ENCODE assay signal across 13 cellular contexts in genomic region chr6:156783958-156784357, GRCh38. TPM values are rescaled to one million over a fixed set of nuclear protein-coding genes. Genes with fewer than 3 reads are reported as not detected.
DNase-seq lines count a peak whose midpoint lies in the region; ATAC-seq and TF ChIP-seq lines count a peak whose summit lies in the region.
"Had no signal": no experiment of that assay in that cellular context is flagged by ENCODE, and none has a peak within 500 bp of the region (broad histone marks: within the 10 kb centered on the region; RNA-seq: fewer than 3 reads in every experiment).

No MANE protein-coding gene starts in this region.

- H3K27me3 Mint-ChIP-seq in central memory CD8-positive, alpha-beta T cell: no peaks in the 10 kb centered on the region
- no peaks in the 10 kb centered on the region for H3K27me3 Mint-ChIP-seq in nephron (ENCODE audit: low read depth)

- peaks cover 11% of the 10 kb centered on the region for H3K4me1 ChIP-seq in ACC112 (ENCODE audit: control insufficient read depth, insufficient read depth, low read length, unreplicated experiment)

- H3K79me2 ChIP-seq in ACC112 (ENCODE audit: control insufficient read depth, insufficient read depth, low read length, unreplicated experiment): peaks cover 99% of the 10 kb centered on the region

- no peak overlapping the region for H3K27ac ChIP-seq in ACC112 (ENCODE audit: low read depth, low read length)
- H3K27ac ChIP-seq: C4-2B, PC-9 had no signal

- in situ Hi-C loops in GM13977 (cut with MboI; ENCODE audit: low pct_unique_long_range_greater_than_20kb, low sequenced_read_pairs, unreplicated experiment): no loop called here

- no peaks in the 10 kb centered on the region for H3K36me3 ChIP-seq in ACC112 (ENCODE audit: insufficient read depth, low read length)
- no peaks in the 10 kb centered on the region for H3K36me3 ChIP-seq in H7 (replicated peaks; ENCODE audit: control insufficient read depth, insufficient read depth, low read length)

- H3K9me3 Mint-ChIP-seq in central memory CD8-positive, alpha-beta T cell: no peaks in the 10 kb centered on the region
- H3K9me3 Mint-ChIP-seq in nephron: no peaks in the 10 kb centered on the region

- H3K27me3 ChIP-seq in ACC112 (ENCODE audit: insufficient read depth, low read length): no peaks in the 10 kb centered on the region
- no peaks in the 10 kb centered on the region for H3K27me3 ChIP-seq in H7 (ENCODE audit: control insufficient read depth, insufficient read depth, low read length)

- peaks cover 19% of the 10 kb centered on the region for H3K36me3 Mint-ChIP-seq in central memory CD8-positive, alpha-beta T cell (ENCODE audit: insufficient read depth)
- peaks cover 9% of the 10 kb centered on the region for H3K36me3 Mint-ChIP-seq in nephron (ENCODE audit: low read depth)

- no peak overlapping the region for H2AFZ ChIP-seq in ACC112 (ENCODE audit: low read length, unreplicated experiment)
- H2AFZ ChIP-seq: PC-9 had no signal

- DNase-seq in H7: peak; percentile 47
- DNase-seq in central memory CD8-positive, alpha-beta T cell (ENCODE audit: low spot score in 2 of 2): no peak
- DNase-seq in NCI-H1105 (lab: John Stamatoyannopoulos, UW): no peak
- no peak for DNase-seq in T-helper 9 cell
- DNase-seq in H4 (ENCODE audit: low spot score): no peak
- DNase-seq in GM13977 (ENCODE audit: low spot score): no peak
- DNase-seq: activated gamma-delta T cell; NCI-H2029; PC-9; stimulated activated CD4-positive, alpha-beta T cell treated with anti-CD3 and anti-CD28 coated beads, Interleukin-4, amount 100 ng/mL, for 24 hours had no signal

- H3K4me3 ChIP-seq in ACC112 (ENCODE audit: low read depth, low read length): peak overlapping the region; percentile 89; the same call in 1 of the 2 replicates
- H3K4me3 ChIP-seq in H7 (ENCODE audit: insufficient read depth, low read depth, low read length): no peak overlapping the region
- H3K4me3 ChIP-seq: PC-9 had no signal

- H3K4me3 Mint-ChIP-seq in central memory CD8-positive, alpha-beta T cell: peak overlapping the region; percentile 7
- peak overlapping the region in 2 of 3 experiments; percentile 60 to 66 for H3K4me3 Mint-ChIP-seq in nephron

- H3K4me1 Mint-ChIP-seq in central memory CD8-positive, alpha-beta T cell: peaks cover 73% of the 10 kb centered on the region
- peaks cover 63% of the 10 kb centered on the region for H3K4me1 Mint-ChIP-seq in nephron

- no peak for ATAC-seq in central memory CD8-positive, alpha-beta T cell (replicated peaks; ENCODE audit: extremely low read depth, poor library complexity, severe bottlenecking)

- H3K27ac Mint-ChIP-seq in central memory CD8-positive, alpha-beta T cell (ENCODE audit: low read depth): no peak overlapping the region
- no peak overlapping the region for H3K27ac Mint-ChIP-seq in nephron

- no peak for TF ChIP-seq CTCF in nephron (IDR thresholded peaks at IDR 0.05; ENCODE audit: unreplicated experiment in 3 of 3)
- TF ChIP-seq CTCF in GM13977 (IDR thresholded peaks at IDR 0.05; ENCODE audit: extremely low read depth, insufficient read depth, missing control alignments): no peak

RNA-seq across cellular contexts. Expression of gene ARID1B, which starts 6.8 kb away (rescaled TPM):
- 20.9 and 27.8 TPM in 2 replicates for total RNA-seq in H7 (2014; rRNA removed; shearing (Covaris generic))
- total RNA-seq in H4 (2014; rRNA removed; shearing (Covaris generic)): 5.6 and 8.0 TPM in 2 replicates
